In genomic region chr17:31575043-31575442, GRCh38 we compare ENCODE assay signal across 13 cellular contexts.
DNase-seq lines count a peak whose midpoint lies in the region; ATAC-seq and TF ChIP-seq lines count a peak whose summit lies in the region.
"Had no signal": no experiment of that assay in that cellular context is flagged by ENCODE, and none has a peak within 500 bp of the region (broad histone marks: within the 10 kb centered on the region; RNA-seq: fewer than 3 reads in every experiment).

No MANE protein-coding gene starts in this region.

- no peaks in the 10 kb centered on the region for H3K79me2 ChIP-seq in OCI-LY3 (ENCODE audit: low read length)

- H3K27ac ChIP-seq in OCI-LY3 (ENCODE audit: low read length) (no peak overlapping the region), endodermal cell (ENCODE audit: low read depth, low read length) (no peak overlapping the region), subcutaneous abdominal adipose tissue (ENCODE audit: low read depth, low read length) (peak overlapping the region; percentile 100)

- peak overlapping the region; percentile 79 for H3K4me2 ChIP-seq in OCI-LY3 (ENCODE audit: low read length)
- H3K4me2 ChIP-seq: GM23338 had no signal

- H3K9ac ChIP-seq in OCI-LY3 (ENCODE audit: low read length), result peak overlapping the region; percentile 3; the same call in 1 of the 2 replicates
- H3K9ac ChIP-seq in endodermal cell (ENCODE audit: extremely low read depth, low read length, poor library complexity, severe bottlenecking), result no peak overlapping the region
- peak overlapping the region in 1 of 5 donors; percentile 48 for H3K9ac ChIP-seq in subcutaneous abdominal adipose tissue (ENCODE audit: low read length in 5 of 5)

- H3K36me3 ChIP-seq in OCI-LY3 (replicated peaks; ENCODE audit: low read depth, low read length) (no peaks in the 10 kb centered on the region), endodermal cell (ENCODE audit: control insufficient read depth, insufficient read depth, low read length) (no peaks in the 10 kb centered on the region), subcutaneous abdominal adipose tissue (ENCODE audit: control insufficient read depth in 5 of 5, insufficient read depth in 5 of 5, low read length in 5 of 5) (peaks cover 0 to 50% (median 24%) of the 10 kb centered on the region in 5 donors)
- H3K36me3 ChIP-seq: HAP-1 had no signal

- H3K36me3 Mint-ChIP-seq in endodermal cell (ENCODE audit: low read depth), result peaks cover 2% of the 10 kb centered on the region
- H3K36me3 Mint-ChIP-seq: CD4-positive, CD25-positive, alpha-beta regulatory T cell had no signal

- no peaks in the 10 kb centered on the region for H4K20me1 ChIP-seq in OCI-LY3 (ENCODE audit: insufficient read depth, low read length)

- TF ChIP-seq CTCF in GM13976 (IDR thresholded peaks at IDR 0.05; ENCODE audit: borderline replicate concordance, control extremely low read depth, extremely low read depth, insufficient read depth, missing control alignments) (no peak), OCI-LY3 (IDR thresholded peaks at IDR 0.05; ENCODE audit: low read depth, low read length) (no peak), endodermal cell (conservative IDR thresholded peaks at IDR 0.05) (no peak)

- H3K4me1 ChIP-seq in OCI-LY3 (ENCODE audit: low read length) (peaks cover 31% of the 10 kb centered on the region), endodermal cell (ENCODE audit: control insufficient read depth, insufficient read depth, low read length) (no peaks in the 10 kb centered on the region), subcutaneous abdominal adipose tissue (ENCODE audit: control insufficient read depth in 5 of 5, insufficient read depth in 5 of 5, low read length in 5 of 5) (peaks cover 11 to 75% (median 56%) of the 10 kb centered on the region in 5 donors)

- H3K27me3 ChIP-seq in OCI-LY3 (ENCODE audit: low read depth, low read length) (peaks cover 5% of the 10 kb centered on the region; the same call in 1 of the 2 replicates), endodermal cell (ENCODE audit: control insufficient read depth, insufficient read depth, low read length, poor library complexity, severe bottlenecking) (no peaks in the 10 kb centered on the region), subcutaneous abdominal adipose tissue (ENCODE audit: control insufficient read depth in 5 of 5, insufficient read depth in 4 of 5, low read length in 5 of 5) (no peaks in the 10 kb centered on the region)
- H3K27me3 ChIP-seq: BLaER1 treated with 17β-estradiol and CSF1 and Interleukin-3, amounts not matched to agents 10 nM and 100 nM had no signal

- no peak overlapping the region for H2AFZ ChIP-seq in OCI-LY3 (ENCODE audit: low read depth, low read length)
- H2AFZ ChIP-seq: GM23338 had no signal

- no peaks in the 10 kb centered on the region for H3K9me3 ChIP-seq in OCI-LY3 (ENCODE audit: insufficient read depth, low read length)
- no peaks in the 10 kb centered on the region for H3K9me3 ChIP-seq in endodermal cell (ENCODE audit: control insufficient read depth, low read length)
- no peaks in the 10 kb centered on the region for H3K9me3 ChIP-seq in subcutaneous abdominal adipose tissue (ENCODE audit: control insufficient read depth in 5 of 5, low read length in 5 of 5)
- H3K9me3 ChIP-seq: BLaER1 treated with 17β-estradiol and CSF1 and Interleukin-3, amounts not matched to agents 10 nM and 100 nM; HAP-1 had no signal

- in situ Hi-C loops in GM13976 (cut with MboI; ENCODE audit: low sequenced_read_pairs, unreplicated experiment), result no loop called here

- H3K27ac Mint-ChIP-seq in endodermal cell, result peak overlapping the region; percentile 29
- H3K27ac Mint-ChIP-seq: GM23338 had no signal

- WGBS in endodermal cell (ENCODE audit: insufficient coverage in 1 of 2, insufficient read length in 1 of 2), 2 experiments, result 89 to 91% methylated on average over 10 to 13 of the region's 13 CpGs

- H3K4me1 Mint-ChIP-seq in endodermal cell, result peaks cover 7% of the 10 kb centered on the region
- H3K4me1 Mint-ChIP-seq: CD4-positive, CD25-positive, alpha-beta regulatory T cell had no signal

- no peaks in the 10 kb centered on the region for H3K9me3 Mint-ChIP-seq in endodermal cell
- H3K9me3 Mint-ChIP-seq: CD4-positive, CD25-positive, alpha-beta regulatory T cell; GM23338 had no signal

- H3K4me3 Mint-ChIP-seq in endodermal cell, result no peak overlapping the region
- H3K4me3 Mint-ChIP-seq: CD4-positive, CD25-positive, alpha-beta regulatory T cell; GM23338 had no signal

- DNase-seq in GM13976 (ENCODE audit: low spot score) (peak; percentile 13), endodermal cell (no peak), iPS-NIHi7 (ENCODE audit: extremely low spot score) (no peak), NCI-H1694 (lab: John Stamatoyannopoulos, UW) (no peak)
- DNase-seq: ACHN; CD4-positive, CD25-positive, alpha-beta regulatory T cell; DMS 273 treated with DMSO at 0.1 percent for 48 hours had no signal

- no peaks in the 10 kb centered on the region for H3K27me3 Mint-ChIP-seq in endodermal cell (ENCODE audit: insufficient read depth)

- no peak for ATAC-seq in HG02759 (IDR thresholded peaks at IDR 0.05; ENCODE audit: unreplicated experiment)
- ATAC-seq: GM23338 had no signal

- H3K4me3 ChIP-seq in OCI-LY3 (ENCODE audit: low read length) (no peak overlapping the region), endodermal cell (ENCODE audit: low read length) (no peak overlapping the region), subcutaneous abdominal adipose tissue (ENCODE audit: low read depth in 1 of 5, low read length in 5 of 5) (no peak overlapping the region)
- H3K4me3 ChIP-seq: BLaER1 treated with 17β-estradiol and CSF1 and Interleukin-3, amounts not matched to agents 10 nM and 100 nM; GM23338; HAP-1 had no signal
